Comparison of ENCODE assay signal across 8 cellular contexts in genomic region chr15:52994290-52994689, GRCh38.
"Had no signal": no experiment of that assay in that cellular context is flagged by ENCODE, and none has a peak within 500 bp of the region (broad histone marks: within the 10 kb centered on the region; RNA-seq: fewer than 3 reads in every experiment).

No MANE protein-coding gene starts in this region.

- DNase-seq: GDM1, GF-D8 had no signal

- ATAC-seq: GM12878 had no signal

- FAIRE-seq: G401.6, GM12878, GM12891, GM12892, GM18507, GM19239 had no signal

- H3K4me3 ChIP-seq: GM12878 had no signal
